19 cellular contexts compared by ENCODE assay signal in genomic region chr6:154245542-154245941, GRCh38.
DNase-seq lines count a peak whose midpoint lies in the region; ATAC-seq and TF ChIP-seq lines count a peak whose summit lies in the region.
"Had no signal": no experiment of that assay in that cellular context is flagged by ENCODE, and none has a peak within 500 bp of the region (broad histone marks: within the 10 kb centered on the region; RNA-seq: fewer than 3 reads in every experiment).

No MANE protein-coding gene starts in this region.

- H3K36me3 ChIP-seq in testis (ENCODE audit: low read depth, missing control alignments): no peaks in the 10 kb centered on the region
- H3K36me3 ChIP-seq: MG63, right atrium auricular region had no signal

- peak overlapping the region; percentile 89 for H3K4me3 Mint-ChIP-seq in activated CD4-positive, alpha-beta T cell treated with anti-CD3 and anti-CD28 coated beads, Interleukin-2, amount 10 ng/mL, durations not matched to agents 7 days and 5 days
- H3K4me3 Mint-ChIP-seq in activated CD4-positive, alpha-beta memory T cell treated with anti-CD3 and anti-CD28 coated beads for 36 hours: peak overlapping the region; percentile 87
- H3K4me3 Mint-ChIP-seq in endothelial cell (ENCODE audit: unreplicated experiment): peak overlapping the region; percentile 66
- peak overlapping the region; percentile 96 for H3K4me3 Mint-ChIP-seq in stimulated activated naive CD8-positive, alpha-beta T cell treated with anti-CD3 and anti-CD28 coated beads, Interleukin-15, amount 100 ng/mL, for 72 hours
- H3K4me3 Mint-ChIP-seq: neural crest cell had no signal

- H3K4me1 Mint-ChIP-seq in activated CD4-positive, alpha-beta T cell treated with anti-CD3 and anti-CD28 coated beads, Interleukin-2, amount 10 ng/mL, durations not matched to agents 7 days and 5 days: peaks cover 87% of the 10 kb centered on the region
- peaks cover 75% of the 10 kb centered on the region for H3K4me1 Mint-ChIP-seq in activated CD4-positive, alpha-beta memory T cell treated with anti-CD3 and anti-CD28 coated beads for 36 hours (ENCODE audit: low read depth)
- H3K4me1 Mint-ChIP-seq in endothelial cell (ENCODE audit: unreplicated experiment): peaks cover 63% of the 10 kb centered on the region
- H3K4me1 Mint-ChIP-seq in stimulated activated naive CD8-positive, alpha-beta T cell treated with anti-CD3 and anti-CD28 coated beads, Interleukin-15, amount 100 ng/mL, for 72 hours: peaks cover 71% of the 10 kb centered on the region

- H3K9me3 ChIP-seq in testis: no peaks in the 10 kb centered on the region
- H3K9me3 ChIP-seq: A549, MG63, right atrium auricular region had no signal

- ATAC-seq in stimulated activated naive CD8-positive, alpha-beta T cell treated with anti-CD3 and anti-CD28 coated beads, Interleukin-15, amount 100 ng/mL, for 72 hours: no peak
- ATAC-seq: A549, left cardiac atrium had no signal

- H3K36me3 Mint-ChIP-seq in activated CD4-positive, alpha-beta T cell treated with anti-CD3 and anti-CD28 coated beads, Interleukin-2, amount 10 ng/mL, durations not matched to agents 7 days and 5 days (ENCODE audit: low read depth): peaks cover 53% of the 10 kb centered on the region
- peaks cover 16% of the 10 kb centered on the region for H3K36me3 Mint-ChIP-seq in activated CD4-positive, alpha-beta memory T cell treated with anti-CD3 and anti-CD28 coated beads for 36 hours
- no peaks in the 10 kb centered on the region for H3K36me3 Mint-ChIP-seq in endothelial cell (ENCODE audit: low read depth, unreplicated experiment)

- no peak for TF ChIP-seq POLR2A in testis (IDR thresholded peaks at IDR 0.05)

- H3K4me1 ChIP-seq in testis: no peaks in the 10 kb centered on the region
- H3K4me1 ChIP-seq: A549, right atrium auricular region had no signal

- intact Hi-C loops in activated CD4-positive, alpha-beta memory T cell treated with anti-CD3 and anti-CD28 coated beads for 36 hours (cut with micrococcal nuclease): loop anchor here (5.0 to 10.0 kb wide), 4 partner anchors 487 to 1263 kb away; partner anchors contain the start of genes FBXO5, SCAF8 and TFB1M
- intact Hi-C loops in testis (cut with DNase I; ENCODE audit: low total_unique reads): no loop called here

- H3K9me3 Mint-ChIP-seq in activated CD4-positive, alpha-beta T cell treated with anti-CD3 and anti-CD28 coated beads, Interleukin-2, amount 10 ng/mL, durations not matched to agents 7 days and 5 days: peaks cover 10% of the 10 kb centered on the region
- H3K9me3 Mint-ChIP-seq in activated CD4-positive, alpha-beta memory T cell treated with anti-CD3 and anti-CD28 coated beads for 36 hours: no peaks in the 10 kb centered on the region
- H3K9me3 Mint-ChIP-seq in endothelial cell (ENCODE audit: unreplicated experiment): no peaks in the 10 kb centered on the region
- peaks cover 10% of the 10 kb centered on the region in 2 donors for H3K9me3 Mint-ChIP-seq in stimulated activated naive CD8-positive, alpha-beta T cell treated with anti-CD3 and anti-CD28 coated beads, Interleukin-15, amount 100 ng/mL, for 72 hours
- H3K9me3 Mint-ChIP-seq: neural crest cell had no signal

- WGBS in testis, 2 donors: 64 to 78% methylated on average over 5 of the region's 5 CpGs

- DNase-seq in activated CD4-positive, alpha-beta T cell treated with anti-CD3 and anti-CD28 coated beads, Interleukin-2, amount 10 ng/mL, durations not matched to agents 7 days and 5 days: no peak
- no peak for DNase-seq in activated CD4-positive, alpha-beta T cell treated with anti-CD3 and anti-CD28 coated beads, Interleukin-2, amount 50 U/mL, for 4 hours
- no peak for DNase-seq in activated CD4-positive, alpha-beta memory T cell treated with anti-CD3 and anti-CD28 coated beads for 36 hours
- no peak for DNase-seq in endothelial cell (ENCODE audit: low spot score)
- DNase-seq in stimulated activated naive CD8-positive, alpha-beta T cell treated with anti-CD3 and anti-CD28 coated beads, Interleukin-15, amount 100 ng/mL, for 72 hours: no peak
- no peak for DNase-seq in testis
- no peak for DNase-seq in Kasumi-1 (lab: John Stamatoyannopoulos, UW)
- no peak for DNase-seq in dermis blood vessel endothelial cell
- DNase-seq: HCEC 1CT; left cardiac atrium; MG63; NCI-H2029; NCI-H774; RPMI8226; stimulated activated CD4-positive, alpha-beta T cell treated with anti-CD3 and anti-CD28 coated beads, Interleukin-4, amount 100 ng/mL, for 24 hours had no signal

- H3K27me3 ChIP-seq in testis: no peaks in the 10 kb centered on the region
- H3K27me3 ChIP-seq: hepatocyte, MG63, right atrium auricular region had no signal

- H3K27ac Mint-ChIP-seq in activated CD4-positive, alpha-beta T cell treated with anti-CD3 and anti-CD28 coated beads, Interleukin-2, amount 10 ng/mL, durations not matched to agents 7 days and 5 days: peak overlapping the region; percentile 92
- peak overlapping the region; percentile 79 for H3K27ac Mint-ChIP-seq in activated CD4-positive, alpha-beta memory T cell treated with anti-CD3 and anti-CD28 coated beads for 36 hours
- peak overlapping the region; percentile 98 for H3K27ac Mint-ChIP-seq in endothelial cell (ENCODE audit: unreplicated experiment)
- H3K27ac Mint-ChIP-seq in stimulated activated naive CD8-positive, alpha-beta T cell treated with anti-CD3 and anti-CD28 coated beads, Interleukin-15, amount 100 ng/mL, for 72 hours: peak overlapping the region; percentile 95 to 97

- POLR2A ChIA-PET in activated CD4-positive, alpha-beta T cell treated with anti-CD3 and anti-CD28 coated beads, Interleukin-2, amount 10 ng/mL, durations not matched to agents 7 days and 5 days (lab: Charles Lee): interaction anchor here (0.7 kb wide), 1 partner anchor 16 kb away, joined by 3 read pairs; no protein-coding TSS in a partner anchor
- POLR2A ChIA-PET in activated CD4-positive, alpha-beta memory T cell treated with anti-CD3 and anti-CD28 coated beads for 36 hours (lab: Charles Lee): interaction anchor here (0.8 to 2.9 kb wide), 4 partner anchors 12 to 21 kb away, joined by 3 to 16 read pairs (median 8); no protein-coding TSS in a partner anchor

- no peak overlapping the region for H3K4me3 ChIP-seq in testis
- H3K4me3 ChIP-seq: A549, hepatocyte, MG63, right atrium auricular region had no signal

- TF ChIP-seq CTCF in endothelial cell (IDR thresholded peaks at IDR 0.05; ENCODE audit: unreplicated experiment) (no peak), testis (IDR thresholded peaks at IDR 0.05) (no peak)

- CTCF ChIA-PET in activated CD4-positive, alpha-beta T cell treated with anti-CD3 and anti-CD28 coated beads, Interleukin-2, amount 10 ng/mL, durations not matched to agents 7 days and 5 days (lab: Charles Lee): interaction anchor here (0.8 kb wide), 1 partner anchor 26 kb away, joined by 4 read pairs; no protein-coding TSS in a partner anchor
- CTCF ChIA-PET in activated CD4-positive, alpha-beta memory T cell treated with anti-CD3 and anti-CD28 coated beads for 36 hours (lab: Charles Lee): interaction anchor here (1.1 to 1.8 kb wide), 3 partner anchors 84 to 109 kb away, joined by 3 to 5 read pairs (median 5); no protein-coding TSS in a partner anchor

- no peaks in the 10 kb centered on the region for H3K27me3 Mint-ChIP-seq in activated CD4-positive, alpha-beta T cell treated with anti-CD3 and anti-CD28 coated beads, Interleukin-2, amount 10 ng/mL, durations not matched to agents 7 days and 5 days
- no peaks in the 10 kb centered on the region for H3K27me3 Mint-ChIP-seq in activated CD4-positive, alpha-beta memory T cell treated with anti-CD3 and anti-CD28 coated beads for 36 hours
- H3K27me3 Mint-ChIP-seq in endothelial cell (ENCODE audit: unreplicated experiment): peaks cover 2% of the 10 kb centered on the region
- H3K27me3 Mint-ChIP-seq in stimulated activated naive CD8-positive, alpha-beta T cell treated with anti-CD3 and anti-CD28 coated beads, Interleukin-15, amount 100 ng/mL, for 72 hours: no peaks in the 10 kb centered on the region

- no peak overlapping the region for H3K27ac ChIP-seq in testis
- H3K27ac ChIP-seq: A549, hepatocyte, right atrium auricular region had no signal
